ENCODE assay signal across 8 cellular contexts in the genomic region with DNA sequence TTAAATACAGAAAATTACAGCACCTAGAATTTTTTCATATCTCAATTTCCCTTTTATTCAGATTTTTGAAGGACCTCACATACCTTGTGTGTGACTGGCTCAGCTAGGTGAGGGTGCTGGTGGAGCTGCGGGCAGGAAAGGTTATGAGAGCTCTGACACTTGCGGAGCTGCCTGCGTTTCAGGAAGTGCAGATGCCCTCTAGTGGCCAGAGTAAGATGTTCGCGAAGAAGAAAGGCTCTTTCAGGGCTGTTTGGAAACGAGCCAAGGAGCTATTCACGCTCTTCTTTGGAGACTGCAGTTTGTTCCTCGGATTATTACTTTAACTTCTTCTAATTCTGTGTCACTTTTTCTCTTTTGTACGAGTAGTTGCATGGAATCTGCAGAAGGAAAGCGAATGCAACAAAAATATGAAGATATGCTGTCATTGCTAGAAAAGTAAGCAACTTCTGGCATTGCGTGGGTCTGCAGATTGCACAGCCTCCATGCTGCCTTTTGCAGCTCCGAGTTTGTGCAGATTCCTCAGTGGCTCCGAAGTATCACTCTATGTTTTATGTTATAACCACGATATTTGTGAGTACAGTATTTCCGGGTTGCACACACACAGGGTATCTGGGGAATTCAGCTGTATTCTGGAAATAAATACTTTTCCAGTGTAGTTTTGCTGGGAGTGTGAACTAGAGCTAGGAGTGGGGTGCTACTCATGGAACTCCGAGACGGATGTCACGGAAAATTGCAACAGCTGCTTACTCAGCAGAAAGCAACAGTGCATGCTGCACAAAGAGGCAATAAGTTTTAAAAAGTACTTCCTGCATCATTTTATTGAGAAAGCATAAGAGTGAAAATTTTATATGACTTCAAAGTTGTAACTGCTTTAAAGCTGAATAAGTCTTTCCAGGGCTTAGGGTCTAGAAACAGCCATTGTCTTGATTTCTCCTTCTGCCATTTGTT. TPM values are rescaled to one million over a fixed set of nuclear protein-coding genes. Genes with fewer than 3 reads are reported as not detected.
DNase-seq lines count a peak whose midpoint lies in the region; ATAC-seq, FAIRE-seq and TF ChIP-seq lines count a peak whose summit lies in the region.

No MANE protein-coding gene starts in this region.

- peak; percentile 68 for FAIRE-seq in GM19239 (lab: Jason Lieb, UNC)

- H3K36me3 ChIP-seq in esophagus squamous epithelium (no peaks in the 10 kb centered on the region), testis (ENCODE audit: low read depth, missing control alignments) (no peaks in the 10 kb centered on the region)

- WGBS in esophagus squamous epithelium, 2 donors = 31 to 36% methylated on average over 18 of the region's 18 CpGs
- 28 to 29% methylated on average over 18 of the region's 18 CpGs for WGBS in testis, 2 donors

- H3K9me3 ChIP-seq in esophagus squamous epithelium (no peaks in the 10 kb centered on the region), testis (no peaks in the 10 kb centered on the region)

- TF ChIP-seq POLR2A in esophagus squamous epithelium (IDR thresholded peaks at IDR 0.05) (no peak), testis (IDR thresholded peaks at IDR 0.05) (no peak)

- H3K4me3 Mint-ChIP-seq in naive B cell = no peak overlapping the region

- H3K4me3 ChIP-seq in AG10803 (ENCODE audit: low read length) (no peak overlapping the region), esophagus squamous epithelium (no peak overlapping the region), testis (no peak overlapping the region)

- TF ChIP-seq CTCF in AG10803 (conservative IDR thresholded peaks at IDR 0.05; ENCODE audit: low read length) (peak; percentile 66), esophagus squamous epithelium (IDR thresholded peaks at IDR 0.05) (peak; percentile 36 to 80 (median 73)), testis (IDR thresholded peaks at IDR 0.05) (peak; percentile 46 to 81 (median 60))

- peaks cover 0 to 3% (median 0%) of the 10 kb centered on the region in 7 donors for H3K9me3 Mint-ChIP-seq in naive B cell

- H3K4me1 Mint-ChIP-seq in naive B cell = peaks cover 0 to 2% (median 0%) of the 10 kb centered on the region in 3 donors

- peaks cover 0 to 5% (median 0%) of the 10 kb centered on the region in 3 donors for H3K27me3 Mint-ChIP-seq in naive B cell

- DNase-seq in AG10803 (ENCODE audit: low read depth) = peak; percentile 53
- peak; percentile 27 for DNase-seq in GM19239 (ENCODE audit: insufficient read length, low spot score)
- DNase-seq in NCI-H2171 (lab: John Stamatoyannopoulos, UW) = peak; percentile 63
- DNase-seq in activated CD4-positive, alpha-beta T cell treated with anti-CD3 and anti-CD28 coated beads for 48 hours = peak; percentile 56
- DNase-seq in esophagus squamous epithelium (lab: John Stamatoyannopoulos, UW) = no peak
- peak; percentile 9 for DNase-seq in naive B cell
- DNase-seq in testis = peak; percentile 90

- H3K4me1 ChIP-seq in esophagus squamous epithelium (peaks cover 0 to 9% (median 0%) of the 10 kb centered on the region in 3 donors), testis (no peaks in the 10 kb centered on the region)

- H3K27me3 ChIP-seq in esophagus squamous epithelium = no peaks in the 10 kb centered on the region
- no peaks in the 10 kb centered on the region for H3K27me3 ChIP-seq in testis

- intact Hi-C loops in esophagus squamous epithelium (cut with DNase I) (no loop called here), testis (cut with DNase I; ENCODE audit: low total_unique reads) (no loop called here)

- H3K27ac Mint-ChIP-seq in naive B cell = no peak overlapping the region

- H3K27ac ChIP-seq in esophagus squamous epithelium (no peak overlapping the region), testis (no peak overlapping the region)

- H3K36me3 Mint-ChIP-seq in naive B cell = no peaks in the 10 kb centered on the region

- ATAC-seq in naive B cell (ENCODE audit: low read depth in 2 of 2) (no peak), GM19455 (IDR thresholded peaks at IDR 0.05; ENCODE audit: unreplicated experiment) (no peak)

RNA-seq across cellular contexts. Expression of a gene that starts 46.3 kb away (rescaled TPM):
- total RNA-seq in esophagus squamous epithelium = under 1 TPM; 0.18 to 0.61 (median 0.29) TPM
- polyA plus RNA-seq in naive B cell (ENCODE audit: low read depth in 6 of 6) = not detected
- total RNA-seq in testis = 10 to 100 TPM; 15.4 to 19.4 TPM
- 22.9 TPM for polyA plus RNA-seq in testis (ENCODE audit: insufficient read depth, low read depth, low replicate concordance)

Comparison
In these comparisons a context has a peak if more than half of its experiments do, and no peak if none do; other contexts are left out.
1. RNA of a gene that starts 46.3 kb away (total RNA-seq): 15.4 to 19.4 TPM in testis; 0.18 to 0.61 TPM in esophagus squamous epithelium; every median in the first group is over 10 times any median in the second.
2. Peak in every context shown above with its lines, with median percentiles within 50 percentile points of each other: CTCF ChIP-seq.